10 cellular contexts compared by ENCODE assay signal in the genomic region with DNA sequence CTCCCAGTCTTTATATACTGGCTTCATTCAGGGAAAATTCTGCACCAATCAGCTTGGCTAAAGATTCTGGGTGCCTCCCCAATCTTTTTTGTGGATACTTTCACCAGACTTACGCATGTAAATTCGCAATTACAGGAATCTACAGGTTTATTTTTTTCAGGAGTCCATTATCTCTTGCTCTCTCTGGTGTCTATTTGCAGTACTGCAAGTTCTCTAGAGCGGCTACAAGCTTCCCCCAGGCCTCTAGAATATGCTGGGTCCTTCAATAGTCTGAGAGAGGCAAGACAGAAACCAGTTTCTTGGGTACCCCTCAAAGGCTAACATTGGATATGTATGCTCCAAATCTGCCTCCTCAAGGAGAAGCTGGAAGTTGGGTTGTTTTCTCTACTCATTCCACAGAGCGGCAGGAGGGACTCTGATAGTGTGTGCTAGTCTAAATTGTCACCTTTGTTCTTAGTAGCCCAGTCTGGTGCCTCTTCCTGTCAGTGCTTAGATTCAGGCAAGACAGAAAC. TPM values are rescaled to one million over a fixed set of nuclear protein-coding genes. Genes with fewer than 3 reads are reported as not detected.
A peak's percentile ranks its signal among the peaks of the same experiment; 100 is the strongest.
DNase-seq lines count a peak whose midpoint lies in the region; ATAC-seq and TF ChIP-seq lines count a peak whose summit lies in the region.
"Had no signal": no experiment of that assay in that cellular context is flagged by ENCODE, and none has a peak within 500 bp of the region (broad histone marks: within the 10 kb centered on the region; RNA-seq: fewer than 3 reads in every experiment).

No MANE protein-coding gene starts in this region.

- H3K36me3 Mint-ChIP-seq in T-helper 2 cell treated with Interferon-gamma antibody and Interleukin-4, amounts not matched to agents 5 μg/mL and 100 μg/mL, for 36 hours (ENCODE audit: low read depth), result peaks cover 1% of the 10 kb centered on the region
- no peaks in the 10 kb centered on the region for H3K36me3 Mint-ChIP-seq in type B pancreatic cell

- DNase-seq in DMS53 (lab: John Stamatoyannopoulos, UW) (peak; percentile 46), HuH-7.5 (ENCODE audit: low spot score) (peak; percentile 35), fibroblast of villous mesenchyme (ENCODE audit: low read depth) (peak; percentile 34), type B pancreatic cell (ENCODE audit: extremely low spot score, unreplicated experiment) (no peak), T1000 (lab: John Stamatoyannopoulos, UW) (no peak), NCI-H1092 (lab: John Stamatoyannopoulos, UW) (no peak)
- DNase-seq in T-helper 2 cell treated with Interferon-gamma antibody and Interleukin-4, amounts not matched to agents 5 μg/mL and 100 μg/mL, for 36 hours (ENCODE audit: low spot score), result no peak
- DNase-seq: naive B cell had no signal

- H3K27ac Mint-ChIP-seq in T-helper 2 cell treated with Interferon-gamma antibody and Interleukin-4, amounts not matched to agents 5 μg/mL and 100 μg/mL, for 36 hours, result peak overlapping the region; percentile 65
- H3K27ac Mint-ChIP-seq in type B pancreatic cell, result no peak overlapping the region
- H3K27ac Mint-ChIP-seq: naive B cell had no signal

- peak overlapping the region; percentile 45 for H3K4me3 Mint-ChIP-seq in T-helper 2 cell treated with Interferon-gamma antibody and Interleukin-4, amounts not matched to agents 5 μg/mL and 100 μg/mL, for 36 hours
- no peak overlapping the region for H3K4me3 Mint-ChIP-seq in type B pancreatic cell
- H3K4me3 Mint-ChIP-seq: naive B cell had no signal

- H3K4me3 ChIP-seq in fibroblast of villous mesenchyme (ENCODE audit: low read depth, low read length), result no peak overlapping the region
- H3K4me3 ChIP-seq: SJCRH30 had no signal

- no peaks in the 10 kb centered on the region for H3K27me3 Mint-ChIP-seq in T-helper 2 cell treated with Interferon-gamma antibody and Interleukin-4, amounts not matched to agents 5 μg/mL and 100 μg/mL, for 36 hours (ENCODE audit: low read depth)
- H3K27me3 Mint-ChIP-seq in type B pancreatic cell, result peaks cover 42% of the 10 kb centered on the region

- H3K9me3 Mint-ChIP-seq in T-helper 2 cell treated with Interferon-gamma antibody and Interleukin-4, amounts not matched to agents 5 μg/mL and 100 μg/mL, for 36 hours, result peaks cover 5% of the 10 kb centered on the region
- H3K9me3 Mint-ChIP-seq in type B pancreatic cell, result peaks cover 5% of the 10 kb centered on the region

- TF ChIP-seq CTCF in fibroblast of villous mesenchyme (IDR thresholded peaks at IDR 0.05; ENCODE audit: insufficient read depth, low read depth, low read length) (peak; percentile 70), type B pancreatic cell (conservative IDR thresholded peaks at IDR 0.05) (peak; percentile 79)

- peaks cover 36% of the 10 kb centered on the region for H3K4me1 Mint-ChIP-seq in T-helper 2 cell treated with Interferon-gamma antibody and Interleukin-4, amounts not matched to agents 5 μg/mL and 100 μg/mL, for 36 hours (ENCODE audit: low read depth)
- peaks cover 4% of the 10 kb centered on the region for H3K4me1 Mint-ChIP-seq in type B pancreatic cell (ENCODE audit: unreplicated experiment)
- H3K4me1 Mint-ChIP-seq: naive B cell had no signal

- ATAC-seq in HG02571 (IDR thresholded peaks at IDR 0.05; ENCODE audit: unreplicated experiment), result no peak

RNA-seq across cellular contexts. Expression of gene SUN5, which starts 58.5 kb away (rescaled TPM):
- total RNA-seq in fibroblast of villous mesenchyme, result not detected in 2 replicates
- not detected in 2 replicates for total RNA-seq in type B pancreatic cell (ENCODE audit: low replicate concordance)
- total RNA-seq: SJCRH30 had no signal

Comparison
In these comparisons a context has a peak if more than half of its experiments do, and no peak if none do; other contexts are left out.
1. DNase-seq: peak in DMS53 (single experiment), HuH-7.5 (single experiment) and fibroblast of villous mesenchyme (single experiment); none in T-helper 2 cell treated with Interferon-gamma antibody and Interleukin-4, amounts not matched to agents 5 μg/mL and 100 μg/mL, for 36 hours (single experiment), type B pancreatic cell (single experiment), T1000 (single experiment) and NCI-H1092 (single experiment).